ENCODE assay signal across 18 cellular contexts in genomic region chr10:21926358-21926890, GRCh38.
DNase-seq lines count a peak whose midpoint lies in the region; ATAC-seq and TF ChIP-seq lines count a peak whose summit lies in the region.
"Had no signal": no experiment of that assay in that cellular context is flagged by ENCODE, and none has a peak within 500 bp of the region (broad histone marks: within the 10 kb centered on the region; RNA-seq: fewer than 3 reads in every experiment).

No MANE protein-coding gene starts in this region.

- TF ChIP-seq POLR2A in thyroid gland (IDR thresholded peaks at IDR 0.05): no peak

- intact Hi-C loops in left ventricle myocardium superior (cut with micrococcal nuclease) (no loop called here), thyroid gland (cut with DNase I) (no loop called here)

- no peaks in the 10 kb centered on the region for H3K36me3 ChIP-seq in cardiac muscle cell
- no peaks in the 10 kb centered on the region for H3K36me3 ChIP-seq in thyroid gland
- H3K36me3 ChIP-seq: adrenal gland had no signal

- no peaks in the 10 kb centered on the region for H3K27me3 Mint-ChIP-seq in brain
- H3K27me3 Mint-ChIP-seq: activated T-helper 17 cell treated with anti-CD3 and anti-CD28 coated beads, Interleukin-2, amount 50 U/mL, for 72 hours; CD4-positive, CD25-positive, alpha-beta regulatory T cell; natural killer cell treated with Interleukin-12 subunit alpha and Interleukin-12 subunit beta and Interleukin-15 and Interleukin-18, amount 100 ng/mL, for 72 hours; stimulated activated naive CD8-positive, alpha-beta T cell treated with anti-CD3 and anti-CD28 coated beads, Interleukin-15, Interleukin-2, amounts not matched to agents 100 ng/mL and 50 ng/mL, for 24 hours had no signal

- H3K4me1 ChIP-seq in cardiac muscle cell (ENCODE audit: low read depth) (peaks cover 29% of the 10 kb centered on the region), thyroid gland (peaks cover 7 to 15% of the 10 kb centered on the region in 2 donors)

- H3K9me3 ChIP-seq in cardiac muscle cell (ENCODE audit: low read depth): no peaks in the 10 kb centered on the region
- H3K9me3 ChIP-seq in thyroid gland: no peaks in the 10 kb centered on the region
- H3K9me3 ChIP-seq: adrenal gland had no signal

- no peaks in the 10 kb centered on the region for H3K9me3 Mint-ChIP-seq in brain
- H3K9me3 Mint-ChIP-seq: activated T-helper 17 cell treated with anti-CD3 and anti-CD28 coated beads, Interleukin-2, amount 50 U/mL, for 72 hours; CD4-positive, CD25-positive, alpha-beta regulatory T cell; natural killer cell treated with Interleukin-12 subunit alpha and Interleukin-12 subunit beta and Interleukin-15 and Interleukin-18, amount 100 ng/mL, for 72 hours; stimulated activated naive CD8-positive, alpha-beta T cell treated with anti-CD3 and anti-CD28 coated beads, Interleukin-15, Interleukin-2, amounts not matched to agents 100 ng/mL and 50 ng/mL, for 24 hours had no signal

- TF ChIP-seq CTCF in cardiac muscle cell (IDR thresholded peaks at IDR 0.05; ENCODE audit: low read depth, low read length): no peak
- no peak for TF ChIP-seq CTCF in brain (conservative IDR thresholded peaks at IDR 0.05)
- no peak for TF ChIP-seq CTCF in thyroid gland (IDR thresholded peaks at IDR 0.05)

- ATAC-seq in left ventricle myocardium superior: no peak
- no peak for ATAC-seq in GM21825 (IDR thresholded peaks at IDR 0.05; ENCODE audit: unreplicated experiment)
- ATAC-seq: activated T-helper 17 cell treated with anti-CD3 and anti-CD28 coated beads, Interleukin-2, amount 50 U/mL, for 72 hours; natural killer cell treated with Interleukin-12 subunit alpha and Interleukin-12 subunit beta and Interleukin-15 and Interleukin-18, amount 100 ng/mL, for 72 hours had no signal

- no peak overlapping the region for H3K27ac Mint-ChIP-seq in brain
- H3K27ac Mint-ChIP-seq: activated T-helper 17 cell treated with anti-CD3 and anti-CD28 coated beads, Interleukin-2, amount 50 U/mL, for 72 hours; CD4-positive, CD25-positive, alpha-beta regulatory T cell; natural killer cell treated with Interleukin-12 subunit alpha and Interleukin-12 subunit beta and Interleukin-15 and Interleukin-18, amount 100 ng/mL, for 72 hours; stimulated activated naive CD8-positive, alpha-beta T cell treated with anti-CD3 and anti-CD28 coated beads, Interleukin-15, Interleukin-2, amounts not matched to agents 100 ng/mL and 50 ng/mL, for 24 hours had no signal

- H3K4me3 ChIP-seq in cardiac muscle cell: no peak overlapping the region
- H3K4me3 ChIP-seq in thyroid gland (replicated peaks in 1 of 3): no peak overlapping the region
- H3K4me3 ChIP-seq: adrenal gland, lung had no signal

- no peaks in the 10 kb centered on the region for H3K27me3 ChIP-seq in cardiac muscle cell
- H3K27me3 ChIP-seq in thyroid gland: no peaks in the 10 kb centered on the region
- H3K27me3 ChIP-seq: adrenal gland had no signal

- peak overlapping the region in 3 of 5 experiments; percentile 23 to 76 (median 53) for H3K4me3 Mint-ChIP-seq in brain
- H3K4me3 Mint-ChIP-seq: activated T-helper 17 cell treated with anti-CD3 and anti-CD28 coated beads, Interleukin-2, amount 50 U/mL, for 72 hours; CD4-positive, CD25-positive, alpha-beta regulatory T cell; natural killer cell treated with Interleukin-12 subunit alpha and Interleukin-12 subunit beta and Interleukin-15 and Interleukin-18, amount 100 ng/mL, for 72 hours; stimulated activated naive CD8-positive, alpha-beta T cell treated with anti-CD3 and anti-CD28 coated beads, Interleukin-15, Interleukin-2, amounts not matched to agents 100 ng/mL and 50 ng/mL, for 24 hours had no signal

- H3K27ac ChIP-seq in cardiac muscle cell (peak overlapping the region; percentile 83), thyroid gland (peak overlapping the region; percentile 35 to 60 (median 49))
- H3K27ac ChIP-seq: adrenal gland had no signal

- H3K4me1 Mint-ChIP-seq in brain: peaks cover 37% of the 10 kb centered on the region
- H3K4me1 Mint-ChIP-seq: activated T-helper 17 cell treated with anti-CD3 and anti-CD28 coated beads, Interleukin-2, amount 50 U/mL, for 72 hours had no signal

- peaks cover 3% of the 10 kb centered on the region for H3K36me3 Mint-ChIP-seq in brain
- H3K36me3 Mint-ChIP-seq: natural killer cell treated with Interleukin-12 subunit alpha and Interleukin-12 subunit beta and Interleukin-15 and Interleukin-18, amount 100 ng/mL, for 72 hours had no signal

- DNase-seq in cardiac muscle cell (ENCODE audit: low read depth in 1 of 2, low spot score in 1 of 2): no peak
- DNase-seq in left ventricle myocardium superior: no peak
- peak; percentile 45 for DNase-seq in kidney tubule cell (ENCODE audit: low spot score)
- no peak for DNase-seq in thyroid gland
- no peak for DNase-seq in activated CD4-positive, alpha-beta T cell treated with anti-CD3 and anti-CD28 coated beads, Interleukin-2, amount 50 U/mL, for 4 hours
- DNase-seq in SKM-1 (lab: John Stamatoyannopoulos, UW; ENCODE audit: unreplicated experiment): no peak
- DNase-seq: activated CD4-positive, CD25-positive, alpha-beta regulatory T cell; CD4-positive, CD25-positive, alpha-beta regulatory T cell; DMS79 treated with DMSO at 0.1 percent for 48 hours; NCI-H1694 treated with DMSO at 0.1 percent for 48 hours; Right ventricle myocardium superior had no signal
